1 cellular context compared by ENCODE assay signal in genomic region chr14:100071545-100071944, GRCh38.
TF ChIP-seq lines count a peak whose summit lies in the region.

No MANE protein-coding gene starts in this region.

TF ChIP-seq in GM12878, 131 proteins besides CTCF, POLR2A, EP300 and RAD21:
- TF ChIP-seq HDAC6 (IDR thresholded peaks at IDR 0.05; ENCODE audit: unreplicated experiment), result no peak
- 0 out of 2 replicates have a peak, but pooled peaks have one; percentile 33 for TF ChIP-seq WRNIP1 (IDR thresholded peaks at IDR 0.05; ENCODE audit: borderline replicate concordance, low read depth, low read length)
- no peak for TF ChIP-seq PKNOX1 (IDR thresholded peaks at IDR 0.05)
- no peak for TF ChIP-seq GATAD2B (conservative IDR thresholded peaks at IDR 0.05; ENCODE audit: low read depth)
- TF ChIP-seq ZZZ3 (IDR thresholded peaks at IDR 0.05; ENCODE audit: control insufficient read depth, insufficient read length, low read depth), result no peak
- no peak for TF ChIP-seq RB1 (IDR thresholded peaks at IDR 0.05; ENCODE audit: borderline replicate concordance)
- no peak for TF ChIP-seq ASH2L (IDR thresholded peaks at IDR 0.05; ENCODE audit: borderline replicate concordance, low read depth)
- no peak for TF ChIP-seq RFX5 (IDR thresholded peaks at IDR 0.05; ENCODE audit: low read depth, low read length)
- TF ChIP-seq ZNF687 (IDR thresholded peaks at IDR 0.05), result peak; percentile 52; the same call in 1 of the 2 replicates
- TF ChIP-seq NFYA (IDR thresholded peaks at IDR 0.05; ENCODE audit: borderline replicate concordance, low read depth, low read length), result no peak
- TF ChIP-seq BCL3 (IDR thresholded peaks at IDR 0.05; ENCODE audit: borderline replicate concordance, insufficient read depth, low read depth, low read length, poor library complexity, severe bottlenecking), result no peak
- no peak for TF ChIP-seq SRF (IDR thresholded peaks at IDR 0.05; ENCODE audit: low read depth in 2 of 2, low read length in 2 of 2)
- TF ChIP-seq MXI1 (IDR thresholded peaks at IDR 0.05; ENCODE audit: low read depth, low read length), result 0 out of 2 replicates have a peak, but pooled peaks have one; percentile 46
- no peak for TF ChIP-seq SREBF1 (IDR thresholded peaks at IDR 0.05; ENCODE audit: low read length)
- TF ChIP-seq EED (IDR thresholded peaks at IDR 0.05; ENCODE audit: low read depth), result no peak
- TF ChIP-seq FOXK2 (IDR thresholded peaks at IDR 0.05), result no peak
- TF ChIP-seq NBN (IDR thresholded peaks at IDR 0.05), result no peak
- TF ChIP-seq MEF2B (IDR thresholded peaks at IDR 0.05; ENCODE audit: partially characterized antibody, poor library complexity, severe bottlenecking), result peak; percentile 52
- no peak for TF ChIP-seq BCL11A (IDR thresholded peaks at IDR 0.05; ENCODE audit: low read depth, low read length)
- no peak for TF ChIP-seq FOXM1 (IDR thresholded peaks at IDR 0.05; ENCODE audit: low read depth, low read length)
- no peak for TF ChIP-seq MAX (IDR thresholded peaks at IDR 0.05; ENCODE audit: low read depth, low read length)
- TF ChIP-seq SUPT20H (IDR thresholded peaks at IDR 0.05; ENCODE audit: borderline replicate concordance, control insufficient read depth, low read depth, low read length), result no peak
- TF ChIP-seq, protein P1, sequence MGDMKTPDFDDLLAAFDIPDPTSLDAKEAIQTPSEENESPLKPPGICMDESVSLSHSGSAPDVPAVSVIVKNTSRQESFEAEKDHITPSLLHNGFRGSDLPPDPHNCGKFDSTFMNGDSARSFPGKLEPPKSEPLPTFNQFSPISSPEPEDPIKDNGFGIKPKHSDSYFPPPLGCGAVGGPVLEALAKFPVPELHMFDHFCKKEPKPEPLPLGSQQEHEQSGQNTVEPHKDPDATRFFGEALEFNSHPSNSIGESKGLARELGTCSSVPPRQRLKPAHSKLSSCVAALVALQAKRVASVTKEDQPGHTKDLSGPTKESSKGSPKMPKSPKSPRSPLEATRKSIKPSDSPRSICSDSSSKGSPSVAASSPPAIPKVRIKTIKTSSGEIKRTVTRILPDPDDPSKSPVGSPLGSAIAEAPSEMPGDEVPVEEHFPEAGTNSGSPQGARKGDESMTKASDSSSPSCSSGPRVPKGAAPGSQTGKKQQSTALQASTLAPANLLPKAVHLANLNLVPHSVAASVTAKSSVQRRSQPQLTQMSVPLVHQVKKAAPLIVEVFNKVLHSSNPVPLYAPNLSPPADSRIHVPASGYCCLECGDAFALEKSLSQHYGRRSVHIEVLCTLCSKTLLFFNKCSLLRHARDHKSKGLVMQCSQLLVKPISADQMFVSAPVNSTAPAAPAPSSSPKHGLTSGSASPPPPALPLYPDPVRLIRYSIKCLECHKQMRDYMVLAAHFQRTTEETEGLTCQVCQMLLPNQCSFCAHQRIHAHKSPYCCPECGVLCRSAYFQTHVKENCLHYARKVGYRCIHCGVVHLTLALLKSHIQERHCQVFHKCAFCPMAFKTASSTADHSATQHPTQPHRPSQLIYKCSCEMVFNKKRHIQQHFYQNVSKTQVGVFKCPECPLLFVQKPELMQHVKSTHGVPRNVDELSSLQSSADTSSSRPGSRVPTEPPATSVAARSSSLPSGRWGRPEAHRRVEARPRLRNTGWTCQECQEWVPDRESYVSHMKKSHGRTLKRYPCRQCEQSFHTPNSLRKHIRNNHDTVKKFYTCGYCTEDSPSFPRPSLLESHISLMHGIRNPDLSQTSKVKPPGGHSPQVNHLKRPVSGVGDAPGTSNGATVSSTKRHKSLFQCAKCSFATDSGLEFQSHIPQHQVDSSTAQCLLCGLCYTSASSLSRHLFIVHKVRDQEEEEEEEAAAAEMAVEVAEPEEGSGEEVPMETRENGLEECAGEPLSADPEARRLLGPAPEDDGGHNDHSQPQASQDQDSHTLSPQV (IDR thresholded peaks at IDR 0.05), result peak; percentile 83; the same call in 1 of the 2 replicates
- TF ChIP-seq NFIC (IDR thresholded peaks at IDR 0.05; ENCODE audit: low read depth, low read length), result no peak
- 0 out of 2 replicates have a peak, but pooled peaks have one; percentile 35 for TF ChIP-seq CHD1 (IDR thresholded peaks at IDR 0.05; ENCODE audit: low read depth, low read length)
